ENCODE assay signal across 25 cellular contexts in the genomic region with DNA sequence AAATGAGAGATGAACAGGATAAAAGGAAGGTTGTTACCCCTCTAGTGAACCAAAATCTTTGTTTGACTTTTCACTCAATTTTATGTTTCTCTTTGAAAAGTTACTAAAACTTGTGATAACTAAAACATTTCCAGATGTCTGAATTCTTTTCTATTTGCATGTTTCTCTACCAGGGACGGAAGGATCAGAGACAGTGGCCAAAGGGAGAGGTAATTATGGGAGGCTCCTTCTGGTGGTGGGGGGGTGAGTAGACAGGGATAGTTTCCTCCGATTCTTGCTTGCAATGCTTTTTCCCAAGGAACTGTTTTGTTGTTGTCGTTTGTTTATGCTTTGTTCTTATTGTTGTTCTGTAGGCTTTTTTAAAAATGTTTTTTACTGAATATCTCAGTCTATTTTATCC.
DNase-seq lines count a peak whose midpoint lies in the region; ATAC-seq and TF ChIP-seq lines count a peak whose summit lies in the region.
"Had no signal": no experiment of that assay in that cellular context is flagged by ENCODE, and none has a peak within 500 bp of the region (broad histone marks: within the 10 kb centered on the region; RNA-seq: fewer than 3 reads in every experiment).

No MANE protein-coding gene starts in this region.

- peaks cover 4% of the 10 kb centered on the region for H3K4me1 Mint-ChIP-seq in nephron progenitor cell
- H3K4me1 Mint-ChIP-seq: CD4-positive, alpha-beta memory T cell had no signal

- H3K9me3 ChIP-seq in uterus: no peaks in the 10 kb centered on the region
- H3K9me3 ChIP-seq: BLaER1 treated with 17β-estradiol and CSF1 and Interleukin-3, amounts not matched to agents 10 nM and 100 nM; MG63 had no signal

- no peaks in the 10 kb centered on the region for H3K4me1 ChIP-seq in uterus

- peak; percentile 75 for ATAC-seq in SK-N-SH treated with all-trans-retinoic acid at 6 μM for 48 hours
- no peak for ATAC-seq in HG03460 (IDR thresholded peaks at IDR 0.05; ENCODE audit: unreplicated experiment)
- ATAC-seq: HCT116, HepG2 had no signal

- TF ChIP-seq POLR2A in uterus (IDR thresholded peaks at IDR 0.05): no peak

- no peaks in the 10 kb centered on the region for H3K36me3 Mint-ChIP-seq in nephron progenitor cell (ENCODE audit: low read depth)
- H3K36me3 Mint-ChIP-seq: CD4-positive, alpha-beta memory T cell had no signal

- DNase-seq in AG08395 (ENCODE audit: low spot score): peak; percentile 46
- peak; percentile 55 for DNase-seq in GM03348 (ENCODE audit: low spot score)
- no peak for DNase-seq in fibroblast of villous mesenchyme (ENCODE audit: low read depth)
- no peak for DNase-seq in nephron progenitor cell
- DNase-seq in HuH-7.5 (ENCODE audit: low spot score): no peak
- DNase-seq in uterus: no peak
- DNase-seq: AML-193; CD4-positive, alpha-beta memory T cell; COR-L47; DMS53; GDM1; KG1; MG63; NCI-H1694; NCI-H2029 treated with DMSO at 0.1 percent for 48 hours; NCI-H446 treated with DMSO at 0.1 percent for 48 hours; NCI-H526; SHP77 had no signal

- H3K9me3 Mint-ChIP-seq in nephron progenitor cell: no peaks in the 10 kb centered on the region

- intact Hi-C loops in uterus (cut with DNase I; ENCODE audit: low total_unique reads): no loop called here

- H3K27me3 Mint-ChIP-seq in nephron progenitor cell (ENCODE audit: low read depth, poor library complexity): peaks cover 3% of the 10 kb centered on the region
- H3K27me3 Mint-ChIP-seq: CD4-positive, alpha-beta memory T cell had no signal

- H3K36me3 ChIP-seq in uterus: no peaks in the 10 kb centered on the region
- H3K36me3 ChIP-seq: BLaER1 treated with 17β-estradiol and CSF1 and Interleukin-3, amounts not matched to agents 10 nM and 100 nM; MG63 had no signal

- peak; percentile 3 for TF ChIP-seq CTCF in fibroblast of villous mesenchyme (IDR thresholded peaks at IDR 0.05; ENCODE audit: insufficient read depth, low read depth, low read length)
- no peak for TF ChIP-seq CTCF in nephron progenitor cell (IDR thresholded peaks at IDR 0.05)
- no peak for TF ChIP-seq CTCF in uterus (IDR thresholded peaks at IDR 0.05)

- H3K27ac Mint-ChIP-seq in nephron progenitor cell: no peak overlapping the region
- H3K27ac Mint-ChIP-seq: CD4-positive, alpha-beta memory T cell had no signal

- no peak overlapping the region for H3K27ac ChIP-seq in uterus
- H3K27ac ChIP-seq: 22Rv1; BLaER1 treated with 17β-estradiol and CSF1 and Interleukin-3, amounts not matched to agents 10 nM and 100 nM; RWPE1 had no signal

- no peaks in the 10 kb centered on the region for H3K27me3 ChIP-seq in uterus
- H3K27me3 ChIP-seq: BLaER1 treated with 17β-estradiol and CSF1 and Interleukin-3, amounts not matched to agents 10 nM and 100 nM; MG63 had no signal

- H3K4me3 Mint-ChIP-seq in nephron progenitor cell: no peak overlapping the region
- H3K4me3 Mint-ChIP-seq: CD4-positive, alpha-beta memory T cell had no signal

- H3K4me3 ChIP-seq in fibroblast of villous mesenchyme (ENCODE audit: low read depth, low read length) (no peak overlapping the region), uterus (no peak overlapping the region)
- H3K4me3 ChIP-seq: BLaER1 treated with 17β-estradiol and CSF1 and Interleukin-3, amounts not matched to agents 10 nM and 100 nM; MG63 had no signal

TF ChIP-seq in SK-N-SH treated with all-trans-retinoic acid at 6 μM for 48 hours, 23 proteins besides CTCF, POLR2A, EP300 and RAD21:
- no peak for TF ChIP-seq POU6F1 (CRISPR knock-in tag; IDR thresholded peaks at IDR 0.05; ENCODE audit: borderline replicate concordance, low read depth)
- TF ChIP-seq TOX (CRISPR knock-in tag; IDR thresholded peaks at IDR 0.05; ENCODE audit: borderline replicate concordance): no peak
- TF ChIP-seq, protein P1, sequence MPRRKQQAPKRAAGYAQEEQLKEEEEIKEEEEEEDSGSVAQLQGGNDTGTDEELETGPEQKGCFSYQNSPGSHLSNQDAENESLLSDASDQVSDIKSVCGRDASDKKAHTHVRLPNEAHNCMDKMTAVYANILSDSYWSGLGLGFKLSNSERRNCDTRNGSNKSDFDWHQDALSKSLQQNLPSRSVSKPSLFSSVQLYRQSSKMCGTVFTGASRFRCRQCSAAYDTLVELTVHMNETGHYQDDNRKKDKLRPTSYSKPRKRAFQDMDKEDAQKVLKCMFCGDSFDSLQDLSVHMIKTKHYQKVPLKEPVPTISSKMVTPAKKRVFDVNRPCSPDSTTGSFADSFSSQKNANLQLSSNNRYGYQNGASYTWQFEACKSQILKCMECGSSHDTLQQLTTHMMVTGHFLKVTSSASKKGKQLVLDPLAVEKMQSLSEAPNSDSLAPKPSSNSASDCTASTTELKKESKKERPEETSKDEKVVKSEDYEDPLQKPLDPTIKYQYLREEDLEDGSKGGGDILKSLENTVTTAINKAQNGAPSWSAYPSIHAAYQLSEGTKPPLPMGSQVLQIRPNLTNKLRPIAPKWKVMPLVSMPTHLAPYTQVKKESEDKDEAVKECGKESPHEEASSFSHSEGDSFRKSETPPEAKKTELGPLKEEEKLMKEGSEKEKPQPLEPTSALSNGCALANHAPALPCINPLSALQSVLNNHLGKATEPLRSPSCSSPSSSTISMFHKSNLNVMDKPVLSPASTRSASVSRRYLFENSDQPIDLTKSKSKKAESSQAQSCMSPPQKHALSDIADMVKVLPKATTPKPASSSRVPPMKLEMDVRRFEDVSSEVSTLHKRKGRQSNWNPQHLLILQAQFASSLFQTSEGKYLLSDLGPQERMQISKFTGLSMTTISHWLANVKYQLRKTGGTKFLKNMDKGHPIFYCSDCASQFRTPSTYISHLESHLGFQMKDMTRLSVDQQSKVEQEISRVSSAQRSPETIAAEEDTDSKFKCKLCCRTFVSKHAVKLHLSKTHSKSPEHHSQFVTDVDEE (CRISPR knock-in tag; IDR thresholded peaks at IDR 0.05): no peak
- TF ChIP-seq ZC3H10 (CRISPR knock-in tag; IDR thresholded peaks at IDR 0.05): no peak
- TF ChIP-seq ISL1 (CRISPR knock-in tag; IDR thresholded peaks at IDR 0.05): no peak
- TF ChIP-seq, protein P2, sequence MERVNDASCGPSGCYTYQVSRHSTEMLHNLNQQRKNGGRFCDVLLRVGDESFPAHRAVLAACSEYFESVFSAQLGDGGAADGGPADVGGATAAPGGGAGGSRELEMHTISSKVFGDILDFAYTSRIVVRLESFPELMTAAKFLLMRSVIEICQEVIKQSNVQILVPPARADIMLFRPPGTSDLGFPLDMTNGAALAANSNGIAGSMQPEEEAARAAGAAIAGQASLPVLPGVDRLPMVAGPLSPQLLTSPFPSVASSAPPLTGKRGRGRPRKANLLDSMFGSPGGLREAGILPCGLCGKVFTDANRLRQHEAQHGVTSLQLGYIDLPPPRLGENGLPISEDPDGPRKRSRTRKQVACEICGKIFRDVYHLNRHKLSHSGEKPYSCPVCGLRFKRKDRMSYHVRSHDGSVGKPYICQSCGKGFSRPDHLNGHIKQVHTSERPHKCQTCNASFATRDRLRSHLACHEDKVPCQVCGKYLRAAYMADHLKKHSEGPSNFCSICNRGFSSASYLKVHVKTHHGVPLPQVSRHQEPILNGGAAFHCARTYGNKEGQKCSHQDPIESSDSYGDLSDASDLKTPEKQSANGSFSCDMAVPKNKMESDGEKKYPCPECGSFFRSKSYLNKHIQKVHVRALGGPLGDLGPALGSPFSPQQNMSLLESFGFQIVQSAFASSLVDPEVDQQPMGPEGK (CRISPR knock-in tag; IDR thresholded peaks at IDR 0.05; ENCODE audit: borderline replicate concordance): no peak
- no peak for TF ChIP-seq ESRRG (CRISPR knock-in tag; IDR thresholded peaks at IDR 0.05)
- TF ChIP-seq ZNF565 (CRISPR knock-in tag; conservative IDR thresholded peaks at IDR 0.05; ENCODE audit: low read depth): no peak
- TF ChIP-seq ZNF70 (CRISPR knock-in tag; IDR thresholded peaks at IDR 0.05): no peak
- TF ChIP-seq CSDC2 (CRISPR knock-in tag; IDR thresholded peaks at IDR 0.05): no peak

Comparison
In these comparisons a context has a peak if more than half of its experiments do, and no peak if none do; other contexts are left out.
1. DNase-seq: peak in AG08395 (single experiment) and GM03348 (single experiment); none in fibroblast of villous mesenchyme (single experiment), nephron progenitor cell (single experiment), HuH-7.5 (single experiment) and uterus (0 of 2).